7 cellular contexts compared by ENCODE assay signal in genomic region chr7:139054656-139055055, GRCh38. TPM values are rescaled to one million over a fixed set of nuclear protein-coding genes. Genes with fewer than 3 reads are reported as not detected.
A peak's percentile ranks its signal among the peaks of the same experiment; 100 is the strongest.
DNase-seq lines count a peak whose midpoint lies in the region; ATAC-seq and TF ChIP-seq lines count a peak whose summit lies in the region.
"Not testable (repeated sequence)": the region's sequence is repeated elsewhere in the genome, so short reads cannot be mapped to it uniquely, and the experiment has no call there.

No MANE protein-coding gene starts in this region.

- peaks cover 29% of the 10 kb centered on the region for H3K4me1 ChIP-seq in A673 (ENCODE audit: insufficient read depth, low read length, poor library complexity, severe bottlenecking)

- CTCF ChIA-PET in A673 (lab: Charles Lee), result not testable (repeated sequence)
- CTCF ChIA-PET in T-cell (lab: Charles Lee), result interaction anchor here in 1 of 2 donors (1.3 kb wide), 1 partner anchor 21 kb away, joined by 3 read pairs; no protein-coding TSS in a partner anchor
- CTCF ChIA-PET in activated CD4-positive, alpha-beta T cell treated with anti-CD3 and anti-CD28 coated beads for 36 hours (lab: Charles Lee), result interaction anchor here (1.4 to 5.2 kb wide), 2 partner anchors 20 to 30 kb away, joined by 3 to 21 read pairs; no protein-coding TSS in a partner anchor

- H3K27ac ChIP-seq in A673 (ENCODE audit: low read depth, low read length, poor library complexity, severe bottlenecking), result peak overlapping the region; percentile 48

- H3K9me3 ChIP-seq in A673 (ENCODE audit: low read depth, low read length, poor library complexity, severe bottlenecking), result not testable (repeated sequence)

- ATAC-seq in T-cell (replicated peaks in 1 of 4); activated CD4-positive, alpha-beta T cell treated with anti-CD3 and anti-CD28 coated beads for 36 hours: not testable (repeated sequence)

- H3K4me3 ChIP-seq in A673 (ENCODE audit: low read depth, low read length, poor library complexity, severe bottlenecking), result not testable (repeated sequence)

- H3K36me3 Mint-ChIP-seq in T-cell, result peaks cover 61% of the 10 kb centered on the region
- H3K36me3 Mint-ChIP-seq in activated CD4-positive, alpha-beta T cell treated with anti-CD3 and anti-CD28 coated beads for 36 hours (ENCODE audit: low read depth), result peaks cover 72% of the 10 kb centered on the region
- peaks cover 94% of the 10 kb centered on the region for H3K36me3 Mint-ChIP-seq in activated T-cell treated with anti-CD3 and anti-CD28 coated beads, Interleukin-2, amount 50 U/mL, for 24 hours (ENCODE audit: low read depth)
- peaks cover 15% of the 10 kb centered on the region for H3K36me3 Mint-ChIP-seq in activated naive CD4-positive, alpha-beta T cell treated with anti-CD3 and anti-CD28 coated beads, Interleukin-2, amount 50 U/mL, for 24 hours
- peaks cover 97% of the 10 kb centered on the region for H3K36me3 Mint-ChIP-seq in dendritic cell treated with granulocyte-macrophage colony-stimulating factor and Interleukin-4, amounts not matched to agents 40 ng/mL and 50 ng/mL, for 4 days (ENCODE audit: low read depth)
- H3K36me3 Mint-ChIP-seq in nephron progenitor cell (ENCODE audit: low read depth), result peaks cover 13% of the 10 kb centered on the region

- not testable (repeated sequence) for H3K36me3 ChIP-seq in A673 (ENCODE audit: insufficient read depth, low read length, poor library complexity, severe bottlenecking)

- intact Hi-C loops in A673 (cut with micrococcal nuclease; ENCODE audit: unreplicated experiment); activated CD4-positive, alpha-beta T cell treated with anti-CD3 and anti-CD28 coated beads for 36 hours (cut with DNase I, micrococcal nuclease); dendritic cell treated with granulocyte-macrophage colony-stimulating factor and Interleukin-4, amounts not matched to agents 40 ng/mL and 50 ng/mL, for 4 days (cut with micrococcal nuclease): not testable (repeated sequence)

- not testable (repeated sequence) for TF ChIP-seq CTCF in A673 (conservative IDR thresholded peaks at IDR 0.05; ENCODE audit: low read depth, low read length); nephron progenitor cell (IDR thresholded peaks at IDR 0.05)

- H3K4me3 Mint-ChIP-seq in T-cell; activated CD4-positive, alpha-beta T cell treated with anti-CD3 and anti-CD28 coated beads for 36 hours; activated T-cell treated with anti-CD3 and anti-CD28 coated beads, Interleukin-2, amount 50 U/mL, for 24 hours; activated naive CD4-positive, alpha-beta T cell treated with anti-CD3 and anti-CD28 coated beads, Interleukin-2, amount 50 U/mL, for 24 hours; dendritic cell treated with granulocyte-macrophage colony-stimulating factor and Interleukin-4, amounts not matched to agents 40 ng/mL and 50 ng/mL, for 4 days; nephron progenitor cell: not testable (repeated sequence)

- peak overlapping the region; percentile 25 to 49 for H3K27ac Mint-ChIP-seq in T-cell
- peak overlapping the region; percentile 27 for H3K27ac Mint-ChIP-seq in activated CD4-positive, alpha-beta T cell treated with anti-CD3 and anti-CD28 coated beads for 36 hours
- peak overlapping the region; percentile 81 for H3K27ac Mint-ChIP-seq in activated T-cell treated with anti-CD3 and anti-CD28 coated beads, Interleukin-2, amount 50 U/mL, for 24 hours
- H3K27ac Mint-ChIP-seq in activated naive CD4-positive, alpha-beta T cell treated with anti-CD3 and anti-CD28 coated beads, Interleukin-2, amount 50 U/mL, for 24 hours, result peak overlapping the region; percentile 19
- H3K27ac Mint-ChIP-seq in dendritic cell treated with granulocyte-macrophage colony-stimulating factor and Interleukin-4, amounts not matched to agents 40 ng/mL and 50 ng/mL, for 4 days, result peak overlapping the region; percentile 16
- H3K27ac Mint-ChIP-seq in nephron progenitor cell, result peak overlapping the region; percentile 39

- H3K4me1 Mint-ChIP-seq in T-cell (peaks cover 4 to 26% (median 25%) of the 10 kb centered on the region in 3 donors), nephron progenitor cell (peaks cover 10% of the 10 kb centered on the region)
- H3K4me1 Mint-ChIP-seq in activated CD4-positive, alpha-beta T cell treated with anti-CD3 and anti-CD28 coated beads for 36 hours, result peaks cover 39% of the 10 kb centered on the region
- peaks cover 57% of the 10 kb centered on the region for H3K4me1 Mint-ChIP-seq in activated T-cell treated with anti-CD3 and anti-CD28 coated beads, Interleukin-2, amount 50 U/mL, for 24 hours (ENCODE audit: low read depth)
- peaks cover 23% of the 10 kb centered on the region for H3K4me1 Mint-ChIP-seq in activated naive CD4-positive, alpha-beta T cell treated with anti-CD3 and anti-CD28 coated beads, Interleukin-2, amount 50 U/mL, for 24 hours
- H3K4me1 Mint-ChIP-seq in dendritic cell treated with granulocyte-macrophage colony-stimulating factor and Interleukin-4, amounts not matched to agents 40 ng/mL and 50 ng/mL, for 4 days (ENCODE audit: low read depth), result not testable (repeated sequence)

- H3K27me3 Mint-ChIP-seq in T-cell; activated CD4-positive, alpha-beta T cell treated with anti-CD3 and anti-CD28 coated beads for 36 hours; activated T-cell treated with anti-CD3 and anti-CD28 coated beads, Interleukin-2, amount 50 U/mL, for 24 hours; activated naive CD4-positive, alpha-beta T cell treated with anti-CD3 and anti-CD28 coated beads, Interleukin-2, amount 50 U/mL, for 24 hours; dendritic cell treated with granulocyte-macrophage colony-stimulating factor and Interleukin-4, amounts not matched to agents 40 ng/mL and 50 ng/mL, for 4 days; nephron progenitor cell (ENCODE audit: low read depth, poor library complexity): not testable (repeated sequence)

- not testable (repeated sequence) for H3K9me3 Mint-ChIP-seq in T-cell; activated CD4-positive, alpha-beta T cell treated with anti-CD3 and anti-CD28 coated beads for 36 hours (ENCODE audit: low read depth); activated T-cell treated with anti-CD3 and anti-CD28 coated beads, Interleukin-2, amount 50 U/mL, for 24 hours; activated naive CD4-positive, alpha-beta T cell treated with anti-CD3 and anti-CD28 coated beads, Interleukin-2, amount 50 U/mL, for 24 hours; dendritic cell treated with granulocyte-macrophage colony-stimulating factor and Interleukin-4, amounts not matched to agents 40 ng/mL and 50 ng/mL, for 4 days; nephron progenitor cell

- not testable (repeated sequence) for DNase-seq in A673 (ENCODE audit: low spot score); T-cell; activated CD4-positive, alpha-beta T cell treated with anti-CD3 and anti-CD28 coated beads for 36 hours; activated T-cell treated with anti-CD3 and anti-CD28 coated beads, Interleukin-2, amount 50 U/mL, for 24 hours; nephron progenitor cell

- POLR2A ChIA-PET in A673 (lab: Charles Lee; ENCODE audit: low non-redundant PET); activated CD4-positive, alpha-beta T cell treated with anti-CD3 and anti-CD28 coated beads for 36 hours (lab: Charles Lee): not testable (repeated sequence)
- POLR2A ChIA-PET in T-cell (lab: Charles Lee), result interaction anchor here (0.8 to 1.0 kb wide), 2 partner anchors 12 to 13 kb away, joined by 3 to 4 read pairs; no protein-coding TSS in a partner anchor

- not testable (repeated sequence) for BruUV-seq in A673 (replicated peaks; lab: Mats Ljungman, UMichigan)

- not testable (repeated sequence) for H3K27me3 ChIP-seq in A673 (replicated peaks; ENCODE audit: insufficient read depth, low read depth, low read length, poor library complexity)

RNA-seq across cellular contexts. Expression of gene ZC3HAV1L, which starts 18.8 kb away (rescaled TPM):
- total RNA-seq in A673 (2021), result 35.3 and 36.5 TPM in 2 replicates
- 1 to 10 TPM; 1.2 to 7.6 (median 5.1) TPM for total RNA-seq in T-cell
- total RNA-seq in activated CD4-positive, alpha-beta T cell treated with anti-CD3 and anti-CD28 coated beads for 36 hours, result 10 to 100 TPM; 19.8 to 23.2 TPM

RNA-seq across cellular contexts. Expression of gene ZC3HAV1, which starts 54.9 kb away (rescaled TPM):
- total RNA-seq in A673 (2021) (16.9 and 17.2 TPM in 2 replicates), T-cell (100 to 1,000 TPM; 148 to 201 (median 155) TPM)
- total RNA-seq in activated CD4-positive, alpha-beta T cell treated with anti-CD3 and anti-CD28 coated beads for 36 hours, result 100 to 1,000 TPM; 110 to 120 TPM

Comparison
In these comparisons a context has a peak if more than half of its experiments do, and no peak if none do; other contexts are left out.
1. H3K27ac Mint-ChIP-seq: peak in every context shown above with its lines; median percentile 81 in activated T-cell treated with anti-CD3 and anti-CD28 coated beads, Interleukin-2, amount 50 U/mL, for 24 hours; 39 in nephron progenitor cell; 37 in T-cell; 27 in activated CD4-positive, alpha-beta T cell treated with anti-CD3 and anti-CD28 coated beads for 36 hours; 19 in activated naive CD4-positive, alpha-beta T cell treated with anti-CD3 and anti-CD28 coated beads, Interleukin-2, amount 50 U/mL, for 24 hours; 16 in dendritic cell treated with granulocyte-macrophage colony-stimulating factor and Interleukin-4, amounts not matched to agents 40 ng/mL and 50 ng/mL, for 4 days.